1 cellular context compared by ENCODE assay signal in the genomic region with DNA sequence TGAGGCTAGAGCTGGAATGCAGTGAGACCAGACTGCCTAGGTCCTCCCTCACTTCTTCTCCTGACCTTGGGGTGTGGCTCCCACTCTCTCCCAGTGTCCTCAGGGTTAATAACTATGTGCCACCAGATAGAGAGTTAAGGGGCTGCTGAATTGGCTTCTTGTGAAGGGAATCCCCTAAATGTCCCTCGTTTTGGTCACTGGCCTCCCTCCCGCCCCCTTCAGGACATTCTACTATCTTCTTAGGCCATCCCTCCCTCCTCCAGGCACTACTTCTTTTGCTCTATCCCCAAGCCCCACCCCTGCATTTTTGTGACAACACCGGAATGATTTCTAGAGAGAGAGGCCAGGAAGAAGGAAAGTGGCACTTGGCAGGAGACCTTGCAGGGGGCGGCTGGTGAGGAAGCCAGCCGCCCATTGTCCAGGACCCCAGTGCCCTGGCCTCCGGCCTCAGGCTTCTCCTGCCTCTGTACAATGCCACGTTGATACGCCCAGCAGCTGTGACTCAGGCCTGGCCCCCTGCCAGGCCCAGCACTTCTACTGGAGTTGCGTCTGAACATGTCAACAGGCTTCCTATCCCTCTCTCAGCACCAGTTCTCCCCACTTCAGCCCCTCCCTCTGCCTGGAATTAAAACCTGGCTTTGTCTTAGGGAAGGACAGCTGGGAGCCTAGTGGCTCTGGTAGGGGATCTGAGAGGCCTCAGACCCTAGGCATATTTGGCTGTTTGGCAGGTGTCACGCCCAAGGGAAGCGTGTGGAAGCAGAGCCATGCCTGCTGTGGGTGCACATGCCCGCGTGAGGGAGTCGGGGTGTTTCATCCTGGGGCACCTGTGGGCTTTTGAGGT.
TF ChIP-seq lines count a peak whose summit lies in the region.

No MANE protein-coding gene starts in this region.

TF ChIP-seq in K562, 482 proteins besides CTCF, POLR2A, EP300 and RAD21 (continued from another document and continues in another):
- TF ChIP-seq, protein P1, sequence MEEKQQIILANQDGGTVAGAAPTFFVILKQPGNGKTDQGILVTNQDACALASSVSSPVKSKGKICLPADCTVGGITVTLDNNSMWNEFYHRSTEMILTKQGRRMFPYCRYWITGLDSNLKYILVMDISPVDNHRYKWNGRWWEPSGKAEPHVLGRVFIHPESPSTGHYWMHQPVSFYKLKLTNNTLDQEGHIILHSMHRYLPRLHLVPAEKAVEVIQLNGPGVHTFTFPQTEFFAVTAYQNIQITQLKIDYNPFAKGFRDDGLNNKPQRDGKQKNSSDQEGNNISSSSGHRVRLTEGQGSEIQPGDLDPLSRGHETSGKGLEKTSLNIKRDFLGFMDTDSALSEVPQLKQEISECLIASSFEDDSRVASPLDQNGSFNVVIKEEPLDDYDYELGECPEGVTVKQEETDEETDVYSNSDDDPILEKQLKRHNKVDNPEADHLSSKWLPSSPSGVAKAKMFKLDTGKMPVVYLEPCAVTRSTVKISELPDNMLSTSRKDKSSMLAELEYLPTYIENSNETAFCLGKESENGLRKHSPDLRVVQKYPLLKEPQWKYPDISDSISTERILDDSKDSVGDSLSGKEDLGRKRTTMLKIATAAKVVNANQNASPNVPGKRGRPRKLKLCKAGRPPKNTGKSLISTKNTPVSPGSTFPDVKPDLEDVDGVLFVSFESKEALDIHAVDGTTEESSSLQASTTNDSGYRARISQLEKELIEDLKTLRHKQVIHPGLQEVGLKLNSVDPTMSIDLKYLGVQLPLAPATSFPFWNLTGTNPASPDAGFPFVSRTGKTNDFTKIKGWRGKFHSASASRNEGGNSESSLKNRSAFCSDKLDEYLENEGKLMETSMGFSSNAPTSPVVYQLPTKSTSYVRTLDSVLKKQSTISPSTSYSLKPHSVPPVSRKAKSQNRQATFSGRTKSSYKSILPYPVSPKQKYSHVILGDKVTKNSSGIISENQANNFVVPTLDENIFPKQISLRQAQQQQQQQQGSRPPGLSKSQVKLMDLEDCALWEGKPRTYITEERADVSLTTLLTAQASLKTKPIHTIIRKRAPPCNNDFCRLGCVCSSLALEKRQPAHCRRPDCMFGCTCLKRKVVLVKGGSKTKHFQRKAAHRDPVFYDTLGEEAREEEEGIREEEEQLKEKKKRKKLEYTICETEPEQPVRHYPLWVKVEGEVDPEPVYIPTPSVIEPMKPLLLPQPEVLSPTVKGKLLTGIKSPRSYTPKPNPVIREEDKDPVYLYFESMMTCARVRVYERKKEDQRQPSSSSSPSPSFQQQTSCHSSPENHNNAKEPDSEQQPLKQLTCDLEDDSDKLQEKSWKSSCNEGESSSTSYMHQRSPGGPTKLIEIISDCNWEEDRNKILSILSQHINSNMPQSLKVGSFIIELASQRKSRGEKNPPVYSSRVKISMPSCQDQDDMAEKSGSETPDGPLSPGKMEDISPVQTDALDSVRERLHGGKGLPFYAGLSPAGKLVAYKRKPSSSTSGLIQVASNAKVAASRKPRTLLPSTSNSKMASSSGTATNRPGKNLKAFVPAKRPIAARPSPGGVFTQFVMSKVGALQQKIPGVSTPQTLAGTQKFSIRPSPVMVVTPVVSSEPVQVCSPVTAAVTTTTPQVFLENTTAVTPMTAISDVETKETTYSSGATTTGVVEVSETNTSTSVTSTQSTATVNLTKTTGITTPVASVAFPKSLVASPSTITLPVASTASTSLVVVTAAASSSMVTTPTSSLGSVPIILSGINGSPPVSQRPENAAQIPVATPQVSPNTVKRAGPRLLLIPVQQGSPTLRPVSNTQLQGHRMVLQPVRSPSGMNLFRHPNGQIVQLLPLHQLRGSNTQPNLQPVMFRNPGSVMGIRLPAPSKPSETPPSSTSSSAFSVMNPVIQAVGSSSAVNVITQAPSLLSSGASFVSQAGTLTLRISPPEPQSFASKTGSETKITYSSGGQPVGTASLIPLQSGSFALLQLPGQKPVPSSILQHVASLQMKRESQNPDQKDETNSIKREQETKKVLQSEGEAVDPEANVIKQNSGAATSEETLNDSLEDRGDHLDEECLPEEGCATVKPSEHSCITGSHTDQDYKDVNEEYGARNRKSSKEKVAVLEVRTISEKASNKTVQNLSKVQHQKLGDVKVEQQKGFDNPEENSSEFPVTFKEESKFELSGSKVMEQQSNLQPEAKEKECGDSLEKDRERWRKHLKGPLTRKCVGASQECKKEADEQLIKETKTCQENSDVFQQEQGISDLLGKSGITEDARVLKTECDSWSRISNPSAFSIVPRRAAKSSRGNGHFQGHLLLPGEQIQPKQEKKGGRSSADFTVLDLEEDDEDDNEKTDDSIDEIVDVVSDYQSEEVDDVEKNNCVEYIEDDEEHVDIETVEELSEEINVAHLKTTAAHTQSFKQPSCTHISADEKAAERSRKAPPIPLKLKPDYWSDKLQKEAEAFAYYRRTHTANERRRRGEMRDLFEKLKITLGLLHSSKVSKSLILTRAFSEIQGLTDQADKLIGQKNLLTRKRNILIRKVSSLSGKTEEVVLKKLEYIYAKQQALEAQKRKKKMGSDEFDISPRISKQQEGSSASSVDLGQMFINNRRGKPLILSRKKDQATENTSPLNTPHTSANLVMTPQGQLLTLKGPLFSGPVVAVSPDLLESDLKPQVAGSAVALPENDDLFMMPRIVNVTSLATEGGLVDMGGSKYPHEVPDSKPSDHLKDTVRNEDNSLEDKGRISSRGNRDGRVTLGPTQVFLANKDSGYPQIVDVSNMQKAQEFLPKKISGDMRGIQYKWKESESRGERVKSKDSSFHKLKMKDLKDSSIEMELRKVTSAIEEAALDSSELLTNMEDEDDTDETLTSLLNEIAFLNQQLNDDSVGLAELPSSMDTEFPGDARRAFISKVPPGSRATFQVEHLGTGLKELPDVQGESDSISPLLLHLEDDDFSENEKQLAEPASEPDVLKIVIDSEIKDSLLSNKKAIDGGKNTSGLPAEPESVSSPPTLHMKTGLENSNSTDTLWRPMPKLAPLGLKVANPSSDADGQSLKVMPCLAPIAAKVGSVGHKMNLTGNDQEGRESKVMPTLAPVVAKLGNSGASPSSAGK (IDR thresholded peaks at IDR 0.05) = no peak
- TF ChIP-seq ZFP30 (CRISPR knock-in tag; IDR thresholded peaks at IDR 0.05; ENCODE audit: borderline replicate concordance) (no peak), ZSCAN32 (CRISPR knock-in tag; IDR thresholded peaks at IDR 0.05) (no peak), RCOR1 (IDR thresholded peaks at IDR 0.05; ENCODE audit: borderline replicate concordance in 1 of 2, low read depth in 2 of 2, low read length in 2 of 2) (no peak; a peak in 1 of 4 replicates), HMGN3 (IDR thresholded peaks at IDR 0.05; ENCODE audit: borderline replicate concordance, extremely low read depth, insufficient read length, low read depth, low read length) (no peak), SRSF9 (IDR thresholded peaks at IDR 0.05; ENCODE audit: borderline replicate concordance, low read depth, low read length) (no peak), RB1 (IDR thresholded peaks at IDR 0.05; ENCODE audit: low read depth) (no peak), GTF2F1 (IDR thresholded peaks at IDR 0.05; ENCODE audit: low read depth, low read length) (no peak), CHCHD3 (CRISPR knock-in tag; IDR thresholded peaks at IDR 0.05) (no peak), ZNF263 (CRISPR knock-in tag; IDR thresholded peaks at IDR 0.05; ENCODE audit: borderline replicate concordance) (no peak), SNRNP70 (optimal IDR thresholded peaks at IDR 0.05; ENCODE audit: low read depth, low read length) (no peak), MCM3 (IDR thresholded peaks at IDR 0.05) (no peak), NBN (IDR thresholded peaks at IDR 0.05; ENCODE audit: low read depth) (peak; percentile 85), HDGF (IDR thresholded peaks at IDR 0.05) (0 out of 2 replicates have a peak, but pooled peaks have one; percentile 24), ZNF589 (CRISPR knock-in tag; IDR thresholded peaks at IDR 0.05; ENCODE audit: low read depth) (peak; percentile 68; the same call in 1 of the 2 replicates), GATAD2A (IDR thresholded peaks at IDR 0.05) (no peak), ASH1L (IDR thresholded peaks at IDR 0.05; ENCODE audit: borderline replicate concordance, low read depth, partially characterized antibody) (no peak), NR2C1 (IDR thresholded peaks at IDR 0.05) (no peak), NR2C1 (tag; IDR thresholded peaks at IDR 0.05) (no peak; the same call in 1 of the 2 replicates), DMBX1 (CRISPR knock-in tag; IDR thresholded peaks at IDR 0.05; ENCODE audit: borderline replicate concordance) (no peak), SREBF1 (IDR thresholded peaks at IDR 0.05; ENCODE audit: borderline replicate concordance, low read depth, low read length) (no peak)
- TF ChIP-seq, protein P2, sequence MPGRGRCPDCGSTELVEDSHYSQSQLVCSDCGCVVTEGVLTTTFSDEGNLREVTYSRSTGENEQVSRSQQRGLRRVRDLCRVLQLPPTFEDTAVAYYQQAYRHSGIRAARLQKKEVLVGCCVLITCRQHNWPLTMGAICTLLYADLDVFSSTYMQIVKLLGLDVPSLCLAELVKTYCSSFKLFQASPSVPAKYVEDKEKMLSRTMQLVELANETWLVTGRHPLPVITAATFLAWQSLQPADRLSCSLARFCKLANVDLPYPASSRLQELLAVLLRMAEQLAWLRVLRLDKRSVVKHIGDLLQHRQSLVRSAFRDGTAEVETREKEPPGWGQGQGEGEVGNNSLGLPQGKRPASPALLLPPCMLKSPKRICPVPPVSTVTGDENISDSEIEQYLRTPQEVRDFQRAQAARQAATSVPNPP (IDR thresholded peaks at IDR 0.05; ENCODE audit: borderline replicate concordance, insufficient read depth, insufficient read length) = no peak
- TF ChIP-seq, protein P3, sequence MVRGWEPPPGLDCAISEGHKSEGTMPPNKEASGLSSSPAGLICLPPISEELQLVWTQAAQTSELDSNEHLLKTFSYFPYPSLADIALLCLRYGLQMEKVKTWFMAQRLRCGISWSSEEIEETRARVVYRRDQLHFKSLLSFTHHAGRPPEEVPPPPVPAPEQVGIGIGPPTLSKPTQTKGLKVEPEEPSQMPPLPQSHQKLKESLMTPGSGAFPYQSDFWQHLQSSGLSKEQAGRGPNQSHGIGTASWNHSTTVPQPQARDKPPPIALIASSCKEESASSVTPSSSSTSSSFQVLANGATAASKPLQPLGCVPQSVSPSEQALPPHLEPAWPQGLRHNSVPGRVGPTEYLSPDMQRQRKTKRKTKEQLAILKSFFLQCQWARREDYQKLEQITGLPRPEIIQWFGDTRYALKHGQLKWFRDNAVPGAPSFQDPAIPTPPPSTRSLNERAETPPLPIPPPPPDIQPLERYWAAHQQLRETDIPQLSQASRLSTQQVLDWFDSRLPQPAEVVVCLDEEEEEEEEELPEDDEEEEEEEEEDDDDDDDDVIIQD (CRISPR knock-in tag; IDR thresholded peaks at IDR 0.05) = no peak
- TF ChIP-seq, protein P4, sequence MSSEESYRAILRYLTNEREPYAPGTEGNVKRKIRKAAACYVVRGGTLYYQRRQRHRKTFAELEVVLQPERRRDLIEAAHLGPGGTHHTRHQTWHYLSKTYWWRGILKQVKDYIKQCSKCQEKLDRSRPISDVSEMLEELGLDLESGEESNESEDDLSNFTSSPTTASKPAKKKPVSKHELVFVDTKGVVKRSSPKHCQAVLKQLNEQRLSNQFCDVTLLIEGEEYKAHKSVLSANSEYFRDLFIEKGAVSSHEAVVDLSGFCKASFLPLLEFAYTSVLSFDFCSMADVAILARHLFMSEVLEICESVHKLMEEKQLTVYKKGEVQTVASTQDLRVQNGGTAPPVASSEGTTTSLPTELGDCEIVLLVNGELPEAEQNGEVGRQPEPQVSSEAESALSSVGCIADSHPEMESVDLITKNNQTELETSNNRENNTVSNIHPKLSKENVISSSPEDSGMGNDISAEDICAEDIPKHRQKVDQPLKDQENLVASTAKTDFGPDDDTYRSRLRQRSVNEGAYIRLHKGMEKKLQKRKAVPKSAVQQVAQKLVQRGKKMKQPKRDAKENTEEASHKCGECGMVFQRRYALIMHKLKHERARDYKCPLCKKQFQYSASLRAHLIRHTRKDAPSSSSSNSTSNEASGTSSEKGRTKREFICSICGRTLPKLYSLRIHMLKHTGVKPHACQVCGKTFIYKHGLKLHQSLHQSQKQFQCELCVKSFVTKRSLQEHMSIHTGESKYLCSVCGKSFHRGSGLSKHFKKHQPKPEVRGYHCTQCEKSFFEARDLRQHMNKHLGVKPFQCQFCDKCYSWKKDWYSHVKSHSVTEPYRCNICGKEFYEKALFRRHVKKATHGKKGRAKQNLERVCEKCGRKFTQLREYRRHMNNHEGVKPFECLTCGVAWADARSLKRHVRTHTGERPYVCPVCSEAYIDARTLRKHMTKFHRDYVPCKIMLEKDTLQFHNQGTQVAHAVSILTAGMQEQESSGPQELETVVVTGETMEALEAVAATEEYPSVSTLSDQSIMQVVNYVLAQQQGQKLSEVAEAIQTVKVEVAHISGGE (CRISPR knock-in tag; IDR thresholded peaks at IDR 0.05) = peak in 1 of 3 experiments; percentile 17; a peak in 1 of 6 replicates
- TF ChIP-seq, protein P5, sequence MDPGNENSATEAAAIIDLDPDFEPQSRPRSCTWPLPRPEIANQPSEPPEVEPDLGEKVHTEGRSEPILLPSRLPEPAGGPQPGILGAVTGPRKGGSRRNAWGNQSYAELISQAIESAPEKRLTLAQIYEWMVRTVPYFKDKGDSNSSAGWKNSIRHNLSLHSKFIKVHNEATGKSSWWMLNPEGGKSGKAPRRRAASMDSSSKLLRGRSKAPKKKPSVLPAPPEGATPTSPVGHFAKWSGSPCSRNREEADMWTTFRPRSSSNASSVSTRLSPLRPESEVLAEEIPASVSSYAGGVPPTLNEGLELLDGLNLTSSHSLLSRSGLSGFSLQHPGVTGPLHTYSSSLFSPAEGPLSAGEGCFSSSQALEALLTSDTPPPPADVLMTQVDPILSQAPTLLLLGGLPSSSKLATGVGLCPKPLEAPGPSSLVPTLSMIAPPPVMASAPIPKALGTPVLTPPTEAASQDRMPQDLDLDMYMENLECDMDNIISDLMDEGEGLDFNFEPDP (CRISPR knock-in tag; IDR thresholded peaks at IDR 0.05) = no peak
- TF ChIP-seq, protein P6, sequence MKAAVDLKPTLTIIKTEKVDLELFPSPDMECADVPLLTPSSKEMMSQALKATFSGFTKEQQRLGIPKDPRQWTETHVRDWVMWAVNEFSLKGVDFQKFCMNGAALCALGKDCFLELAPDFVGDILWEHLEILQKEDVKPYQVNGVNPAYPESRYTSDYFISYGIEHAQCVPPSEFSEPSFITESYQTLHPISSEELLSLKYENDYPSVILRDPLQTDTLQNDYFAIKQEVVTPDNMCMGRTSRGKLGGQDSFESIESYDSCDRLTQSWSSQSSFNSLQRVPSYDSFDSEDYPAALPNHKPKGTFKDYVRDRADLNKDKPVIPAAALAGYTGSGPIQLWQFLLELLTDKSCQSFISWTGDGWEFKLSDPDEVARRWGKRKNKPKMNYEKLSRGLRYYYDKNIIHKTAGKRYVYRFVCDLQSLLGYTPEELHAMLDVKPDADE (conservative IDR thresholded peaks at IDR 0.05; ENCODE audit: control insufficient read depth, low read depth, low read length) = peak; percentile 36; the same call in 1 of the 2 replicates
- TF ChIP-seq, protein P7, sequence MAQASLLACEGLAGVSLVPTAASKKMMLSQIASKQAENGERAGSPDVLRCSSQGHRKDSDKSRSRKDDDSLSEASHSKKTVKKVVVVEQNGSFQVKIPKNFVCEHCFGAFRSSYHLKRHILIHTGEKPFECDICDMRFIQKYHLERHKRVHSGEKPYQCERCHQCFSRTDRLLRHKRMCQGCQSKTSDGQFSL (CRISPR knock-in tag; IDR thresholded peaks at IDR 0.05) = no peak
- TF ChIP-seq, protein P7 (tag; IDR thresholded peaks at IDR 0.05) = no peak
- TF ChIP-seq, protein P8, sequence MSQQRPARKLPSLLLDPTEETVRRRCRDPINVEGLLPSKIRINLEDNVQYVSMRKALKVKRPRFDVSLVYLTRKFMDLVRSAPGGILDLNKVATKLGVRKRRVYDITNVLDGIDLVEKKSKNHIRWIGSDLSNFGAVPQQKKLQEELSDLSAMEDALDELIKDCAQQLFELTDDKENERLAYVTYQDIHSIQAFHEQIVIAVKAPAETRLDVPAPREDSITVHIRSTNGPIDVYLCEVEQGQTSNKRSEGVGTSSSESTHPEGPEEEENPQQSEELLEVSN (IDR thresholded peaks at IDR 0.05; ENCODE audit: borderline replicate concordance in 1 of 2, extremely low read depth in 1 of 2, insufficient read depth in 1 of 2, insufficient read length in 1 of 2, low read depth in 1 of 2, low read length in 1 of 2, poor library complexity in 1 of 2, severe bottlenecking in 1 of 2) = no peak
